ENCODE assay signal across 8 cellular contexts in genomic region chr6:35497571-35498406, GRCh38. TPM values are rescaled to one million over a fixed set of nuclear protein-coding genes. Genes with fewer than 3 reads are reported as not detected.
DNase-seq lines count a peak whose midpoint lies in the region; ATAC-seq, FAIRE-seq and TF ChIP-seq lines count a peak whose summit lies in the region.

No MANE protein-coding gene starts in this region.

- peak overlapping the region; percentile 92 for H2AFZ ChIP-seq in neuronal stem cell (ENCODE audit: low read length)

- H3K27me3 ChIP-seq in neuronal stem cell (ENCODE audit: control insufficient read depth in 3 of 3, insufficient read depth in 3 of 3, low read depth in 1 of 3, low read length in 3 of 3): no peaks in the 10 kb centered on the region

- H3K27ac ChIP-seq in neuronal stem cell (replicated peaks; ENCODE audit: low read length): peak overlapping the region; percentile 89

- peak overlapping the region; percentile 98 for H3K18ac ChIP-seq in neuronal stem cell (ENCODE audit: low read length)

- H3K9me3 ChIP-seq in neuronal stem cell (replicated peaks in 1 of 2; ENCODE audit: control insufficient read depth in 2 of 2, insufficient read depth in 1 of 2, low read depth in 1 of 2, low read length in 2 of 2): peaks cover 0 to 2% of the 10 kb centered on the region in 2 donors

- peak overlapping the region; percentile 95 for H3K9ac ChIP-seq in neuronal stem cell (ENCODE audit: low read depth, low read length, poor library complexity)

- peak overlapping the region; percentile 94 for H3K23ac ChIP-seq in neuronal stem cell (ENCODE audit: low read depth, low read length, poor library complexity)

- peaks cover 38 to 45% of the 10 kb centered on the region in 2 donors for H3K4me1 ChIP-seq in neuronal stem cell (ENCODE audit: control insufficient read depth in 2 of 2, insufficient read depth in 1 of 2, low read depth in 1 of 2, low read length in 2 of 2)

- H4K8ac ChIP-seq in neuronal stem cell (ENCODE audit: low read depth, low read length): peak overlapping the region; percentile 98

- peak overlapping the region; percentile 60 for H3K4ac ChIP-seq in neuronal stem cell (ENCODE audit: low read length)

- H2AK5ac ChIP-seq in neuronal stem cell (ENCODE audit: low read depth, low read length): peak overlapping the region; percentile 98

- H2BK12ac ChIP-seq in neuronal stem cell (ENCODE audit: low read length): peak overlapping the region; percentile 95

- peaks cover 0 to 3% of the 10 kb centered on the region in 2 donors for H3K36me3 ChIP-seq in neuronal stem cell (replicated peaks in 1 of 2; ENCODE audit: control insufficient read depth in 2 of 2, insufficient read depth in 2 of 2, low read length in 2 of 2)

- H2BK120ac ChIP-seq in neuronal stem cell (ENCODE audit: low read depth, low read length): peak overlapping the region; percentile 95

- H2BK5ac ChIP-seq in neuronal stem cell (ENCODE audit: low read length): peak overlapping the region; percentile 4

- peaks cover 9% of the 10 kb centered on the region for H3K79me1 ChIP-seq in neuronal stem cell (ENCODE audit: low read depth, low read length)

- peak overlapping the region; percentile 82 for H4K91ac ChIP-seq in neuronal stem cell (ENCODE audit: low read depth, low read length, poor library complexity)

- FAIRE-seq in GM12891 (lab: Jason Lieb, UNC): no peak

- peak overlapping the region; percentile 81 for H3K4me2 ChIP-seq in neuronal stem cell (ENCODE audit: insufficient read depth, low read length, poor library complexity, severe bottlenecking)

- no peak for TF ChIP-seq POLR2A in GM12891 (IDR thresholded peaks at IDR 0.05; ENCODE audit: low read depth, low read length)

- peak overlapping the region; percentile 96 for H2BK15ac ChIP-seq in neuronal stem cell (ENCODE audit: low read length)

- no CpG with 5 or more reads among the region's 76 CpGs for WGBS in neuronal stem cell (ENCODE audit: extremely low coverage in 2 of 2, insufficient read length in 2 of 2, insufficient replicate concordance in 1 of 2), 2 donors

- ATAC-seq in HG03565 (IDR thresholded peaks at IDR 0.05; ENCODE audit: unreplicated experiment): no peak
- ATAC-seq in HG02610 (IDR thresholded peaks at IDR 0.05; ENCODE audit: unreplicated experiment): no peak
- no peak for ATAC-seq in HG03280 (IDR thresholded peaks at IDR 0.05; ENCODE audit: unreplicated experiment)

- no peak for TF ChIP-seq CTCF in fibroblast of the aortic adventitia (IDR thresholded peaks at IDR 0.05; ENCODE audit: insufficient read depth, low read length)

- peak; percentile 57 for DNase-seq in GM12891 (ENCODE audit: insufficient read length, low spot score)
- peak; percentile 42 for DNase-seq in NCI-H2227 treated with DMSO at 0.1 percent for 48 hours (lab: John Stamatoyannopoulos, UW)
- DNase-seq in activated T-helper 1 cell treated with anti-CD3 and anti-CD28 coated beads, Interleukin-2, amount 50 U/mL, for 16 hours (ENCODE audit: low read depth in 1 of 2, low spot score in 1 of 2): peak; percentile 15 to 19
- peak; percentile 68 for DNase-seq in fibroblast of the aortic adventitia (ENCODE audit: low read depth)
- peak; percentile 48 for DNase-seq in neuronal stem cell (ENCODE audit: low spot score)

- peak overlapping the region; percentile 77 for H3K4me3 ChIP-seq in fibroblast of the aortic adventitia (ENCODE audit: low read depth, low read length)
- H3K4me3 ChIP-seq in neuronal stem cell (ENCODE audit: low read length in 2 of 2): peak overlapping the region; percentile 64 to 83

- H3K14ac ChIP-seq in neuronal stem cell (ENCODE audit: low read length): peak overlapping the region; percentile 89

TF ChIP-seq in GM12891, 5 proteins besides CTCF, POLR2A, EP300 and RAD21:
- TF ChIP-seq SPI1 (IDR thresholded peaks at IDR 0.05; ENCODE audit: low read depth, low read length) (no peak), TAF1 (IDR thresholded peaks at IDR 0.05; ENCODE audit: low read depth, low read length) (no peak), POLR2AphosphoS5 (IDR thresholded peaks at IDR 0.05; ENCODE audit: low read depth, low read length) (no peak), PAX5 (IDR thresholded peaks at IDR 0.05; ENCODE audit: insufficient read depth, low read length, severe bottlenecking) (no peak), POU2F2 (IDR thresholded peaks at IDR 0.05; ENCODE audit: low read depth, low read length) (no peak)

RNA-seq across cellular contexts. Expression of gene TEAD3, which starts 0.9 kb away (rescaled TPM):
- 0.06 TPM for polyA plus RNA-seq in GM12891 (2012; ENCODE audit: low read depth, missing spikeins)
- 4.6 and 11.6 TPM in 2 replicates for total RNA-seq in fibroblast of the aortic adventitia (ENCODE audit: low replicate concordance)
- 37.2 TPM for polyA plus RNA-seq in neuronal stem cell (2013, experiment 1 of 2)
- polyA plus RNA-seq in neuronal stem cell (2013, experiment 2 of 2): 37.9 TPM

RNA-seq across cellular contexts. Expression of gene TULP1, which starts 14.9 kb away (rescaled TPM):
- not detected for polyA plus RNA-seq in GM12891 (2012; ENCODE audit: low read depth, missing spikeins)
- total RNA-seq in fibroblast of the aortic adventitia (ENCODE audit: low replicate concordance): not detected in 2 replicates
- polyA plus RNA-seq in neuronal stem cell (2013, experiment 1 of 2): 2.8 TPM
- polyA plus RNA-seq in neuronal stem cell (2013, experiment 2 of 2): 2.3 TPM

RNA-seq across cellular contexts. Expression of gene RPL10A, which starts 29.6 kb away (rescaled TPM):
- polyA plus RNA-seq in GM12891 (2012; ENCODE audit: low read depth, missing spikeins): 3,836 TPM
- 778 and 1,853 TPM in 2 replicates for total RNA-seq in fibroblast of the aortic adventitia (ENCODE audit: low replicate concordance)
- polyA plus RNA-seq in neuronal stem cell (2013, experiment 1 of 2): 2,893 TPM
- 2,832 TPM for polyA plus RNA-seq in neuronal stem cell (2013, experiment 2 of 2)

RNA-seq across cellular contexts. Expression of gene FANCE, which starts 45.7 kb away (rescaled TPM):
- polyA plus RNA-seq in GM12891 (2012; ENCODE audit: low read depth, missing spikeins): 3.6 TPM
- 5.1 and 7.7 TPM in 2 replicates for total RNA-seq in fibroblast of the aortic adventitia (ENCODE audit: low replicate concordance)
- 8.9 TPM for polyA plus RNA-seq in neuronal stem cell (2013, experiment 1 of 2)
- polyA plus RNA-seq in neuronal stem cell (2013, experiment 2 of 2): 8.3 TPM

Comparison
In these comparisons a context has a peak if more than half of its experiments do, and no peak if none do; other contexts are left out.
1. DNase-seq: peak in every context shown above with its lines; median percentile 68 in fibroblast of the aortic adventitia; 57 in GM12891; 48 in neuronal stem cell; 42 in NCI-H2227 treated with DMSO at 0.1 percent for 48 hours; 17 in activated T-helper 1 cell treated with anti-CD3 and anti-CD28 coated beads, Interleukin-2, amount 50 U/mL, for 16 hours.